In the genomic region with DNA sequence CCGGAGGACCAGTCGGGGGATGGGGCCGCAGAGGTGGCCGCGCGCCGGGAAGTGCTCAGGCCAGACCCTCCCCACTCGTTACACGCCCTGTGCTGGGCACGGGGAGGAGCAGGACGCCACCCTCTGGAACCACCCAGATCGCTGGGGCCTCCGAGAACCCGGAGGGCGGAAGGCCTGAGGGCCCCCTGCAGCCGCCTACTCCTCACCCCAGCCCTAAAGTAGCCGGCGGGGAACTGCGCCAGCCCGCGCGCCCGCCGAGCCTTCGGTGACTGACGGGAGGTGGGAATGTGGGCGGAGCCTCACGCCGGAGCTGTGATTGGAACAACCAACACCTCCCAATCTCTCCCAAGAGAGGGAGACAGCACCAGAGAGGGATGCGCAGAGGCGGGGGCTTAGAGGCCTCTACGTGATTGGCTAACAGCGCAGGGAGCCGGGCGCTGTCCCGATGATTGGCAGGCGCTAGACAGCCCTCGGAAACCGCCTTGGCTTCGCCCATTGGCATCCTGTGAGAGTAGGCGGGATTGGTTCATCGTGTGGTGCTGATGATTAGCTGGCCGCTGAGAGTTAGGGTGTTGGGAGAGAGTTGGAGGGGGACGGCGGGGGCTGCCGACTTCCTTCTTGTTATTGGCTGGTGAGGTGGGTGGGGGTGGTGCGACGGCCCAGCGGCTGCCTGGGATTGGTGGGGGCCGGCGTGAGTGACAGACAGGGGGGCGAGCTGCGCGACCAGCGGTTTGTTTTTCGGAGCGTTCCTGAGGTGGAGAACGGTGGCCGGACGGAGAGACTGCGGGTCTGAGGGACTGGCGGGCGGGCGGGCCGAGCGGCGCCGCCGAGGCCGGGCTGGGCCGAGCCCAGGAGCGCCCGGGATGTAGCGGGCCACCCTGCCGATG, we compare ENCODE assay signal across 8 cellular contexts. TPM values are rescaled to one million over a fixed set of nuclear protein-coding genes. Genes with fewer than 3 reads are reported as not detected.
DNase-seq lines count a peak whose midpoint lies in the region; ATAC-seq and TF ChIP-seq lines count a peak whose summit lies in the region.

TSS of gene MAP3K3 (plus strand) at position 734 of the 887 bp plus-strand sequence. CDS start 343 bp downstream, outside the sequence.

- H3K9ac ChIP-seq in SU-DHL-6 (ENCODE audit: low read length): peak within 1 kb of the TSS; percentile 77

- H3K27me3 ChIP-seq in SU-DHL-6 (ENCODE audit: low read length) (no peaks in the 10 kb centered on the region), osteoblast (ENCODE audit: insufficient read depth, low read length) (no peaks in the 10 kb centered on the region), thoracic aorta (replicated peaks; ENCODE audit: insufficient read depth) (no peaks in the 10 kb centered on the region)

- peak within 1 kb of the TSS; percentile 85 for H3K4me3 ChIP-seq in GM12865 (ENCODE audit: low read depth, low read length)
- peak within 1 kb of the TSS; percentile 76 for H3K4me3 ChIP-seq in SU-DHL-6 (ENCODE audit: insufficient read depth, low read length, poor library complexity, severe bottlenecking)
- peak within 1 kb of the TSS; percentile 84 for H3K4me3 ChIP-seq in osteoblast (ENCODE audit: insufficient read depth, low read length)
- peak within 1 kb of the TSS; percentile 89 for H3K4me3 ChIP-seq in thoracic aorta

- POLR2A ChIA-PET in activated naive CD8-positive, alpha-beta T cell treated with anti-CD3 and anti-CD28 coated beads, Interleukin-2, amount 10 ng/mL, durations not matched to agents 7 days and 5 days (lab: Charles Lee): interaction anchor here (0.6 to 2.6 kb wide), 19 partner anchors 10 to 1566 kb away, joined by 3 to 20 read pairs (median 5); partner anchors contain the start of genes CCDC47, CYB561, DCAF7 and DDX42

- H3K9me3 Mint-ChIP-seq in activated naive CD8-positive, alpha-beta T cell treated with anti-CD3 and anti-CD28 coated beads, Interleukin-2, amount 10 ng/mL, durations not matched to agents 7 days and 5 days: no peaks in the 10 kb centered on the region
- peaks cover 10% of the 10 kb centered on the region for H3K9me3 Mint-ChIP-seq in glutamatergic neuron (ENCODE audit: unreplicated experiment)

- H3K79me2 ChIP-seq in SU-DHL-6 (ENCODE audit: insufficient read depth, low read length): peaks cover 22% of the 10 kb centered on the region
- H3K79me2 ChIP-seq in osteoblast (ENCODE audit: insufficient read depth, low read length): peaks cover 36% of the 10 kb centered on the region

- H4K20me1 ChIP-seq in SU-DHL-6 (ENCODE audit: low read depth, low read length): peaks cover 17% of the 10 kb centered on the region
- peaks cover 21% of the 10 kb centered on the region for H4K20me1 ChIP-seq in osteoblast (ENCODE audit: insufficient read depth, low read length)

- H3K4me1 ChIP-seq in osteoblast (ENCODE audit: insufficient read depth, low read length) (peaks cover 23% of the 10 kb centered on the region), thoracic aorta (ENCODE audit: control insufficient read depth in 1 of 2, low read depth in 2 of 2) (peaks cover 30 to 41% of the 10 kb centered on the region in 2 donors)

- H3K9me3 ChIP-seq in SU-DHL-6 (ENCODE audit: insufficient read depth, low read length) (no peaks in the 10 kb centered on the region), osteoblast (ENCODE audit: low read depth, low read length) (no peaks in the 10 kb centered on the region), thoracic aorta (no peaks in the 10 kb centered on the region)

- peak within 1 kb of the TSS; percentile 99 for H3K4me3 Mint-ChIP-seq in activated naive CD8-positive, alpha-beta T cell treated with anti-CD3 and anti-CD28 coated beads, Interleukin-2, amount 10 ng/mL, durations not matched to agents 7 days and 5 days
- peak within 1 kb of the TSS; percentile 94 for H3K4me3 Mint-ChIP-seq in glutamatergic neuron (ENCODE audit: unreplicated experiment)

- no peaks in the 10 kb centered on the region for H3K36me3 Mint-ChIP-seq in activated naive CD8-positive, alpha-beta T cell treated with anti-CD3 and anti-CD28 coated beads, Interleukin-2, amount 10 ng/mL, durations not matched to agents 7 days and 5 days
- no peaks in the 10 kb centered on the region for H3K36me3 Mint-ChIP-seq in glutamatergic neuron (ENCODE audit: unreplicated experiment)

- ATAC-seq in HG02678 (IDR thresholded peaks at IDR 0.05; ENCODE audit: unreplicated experiment): peak; percentile 90
- ATAC-seq in activated naive CD8-positive, alpha-beta T cell treated with anti-CD3 and anti-CD28 coated beads, Interleukin-2, amount 10 ng/mL, durations not matched to agents 7 days and 5 days (ENCODE audit: low read depth): peak; percentile 93
- peak; percentile 98 for ATAC-seq in thoracic aorta (ENCODE audit: insufficient number of reproducible peaks, low FRiP score, low read depth)

- H3K27ac Mint-ChIP-seq in activated naive CD8-positive, alpha-beta T cell treated with anti-CD3 and anti-CD28 coated beads, Interleukin-2, amount 10 ng/mL, durations not matched to agents 7 days and 5 days: peak within 1 kb of the TSS; percentile 97
- peak within 1 kb of the TSS; percentile 81 for H3K27ac Mint-ChIP-seq in glutamatergic neuron (ENCODE audit: unreplicated experiment)

- H3K4me2 ChIP-seq in SU-DHL-6 (ENCODE audit: low read depth, low read length, poor library complexity, severe bottlenecking): peak within 1 kb of the TSS; percentile 91
- H3K4me2 ChIP-seq in osteoblast (ENCODE audit: insufficient read depth, low read length): peak within 1 kb of the TSS; percentile 93

- no peaks in the 10 kb centered on the region for H3K9me2 ChIP-seq in SU-DHL-6 (replicated peaks; ENCODE audit: insufficient read depth, low read length)

- no peaks in the 10 kb centered on the region for H3K36me3 ChIP-seq in SU-DHL-6 (ENCODE audit: low read length)
- H3K36me3 ChIP-seq in osteoblast (ENCODE audit: insufficient read depth, low read length): no peaks in the 10 kb centered on the region
- no peaks in the 10 kb centered on the region for H3K36me3 ChIP-seq in thoracic aorta

- H3F3A ChIP-seq in SU-DHL-6 (ENCODE audit: insufficient read depth): peaks cover 18% of the 10 kb centered on the region; the same call in 1 of the 2 replicates

- peaks cover 8% of the 10 kb centered on the region for H3K27me3 Mint-ChIP-seq in activated naive CD8-positive, alpha-beta T cell treated with anti-CD3 and anti-CD28 coated beads, Interleukin-2, amount 10 ng/mL, durations not matched to agents 7 days and 5 days
- peaks cover 10% of the 10 kb centered on the region for H3K27me3 Mint-ChIP-seq in glutamatergic neuron (ENCODE audit: unreplicated experiment)

- H2AFZ ChIP-seq in SU-DHL-6 (ENCODE audit: low read depth, low read length, severe bottlenecking) (peak within 1 kb of the TSS; percentile 86), osteoblast (ENCODE audit: low read length) (peak within 1 kb of the TSS; percentile 90)

- no peak for TF ChIP-seq CTCF in GM12865 (IDR thresholded peaks at IDR 0.05; ENCODE audit: insufficient read depth, low read depth, low read length, missing control alignments)
- no peak for TF ChIP-seq CTCF in SU-DHL-6 (IDR thresholded peaks at IDR 0.05; ENCODE audit: insufficient read depth, low read length, poor library complexity, severe bottlenecking)
- TF ChIP-seq CTCF in glutamatergic neuron (IDR thresholded peaks at IDR 0.05; ENCODE audit: partially characterized antibody, unreplicated experiment): no peak
- TF ChIP-seq CTCF in osteoblast (IDR thresholded peaks at IDR 0.05; ENCODE audit: extremely low read depth, low read depth, low read length): no peak
- TF ChIP-seq CTCF in thoracic aorta (IDR thresholded peaks at IDR 0.05): no peak

- H3K27ac ChIP-seq in SU-DHL-6 (ENCODE audit: low read depth, low read length): peak within 1 kb of the TSS; percentile 48
- H3K27ac ChIP-seq in osteoblast (ENCODE audit: low read depth, low read length): peak within 1 kb of the TSS; percentile 66
- H3K27ac ChIP-seq in thoracic aorta: peak within 1 kb of the TSS; percentile 77 to 88

- peaks cover 28% of the 10 kb centered on the region for H3K4me1 Mint-ChIP-seq in activated naive CD8-positive, alpha-beta T cell treated with anti-CD3 and anti-CD28 coated beads, Interleukin-2, amount 10 ng/mL, durations not matched to agents 7 days and 5 days
- H3K4me1 Mint-ChIP-seq in glutamatergic neuron (ENCODE audit: low read depth, unreplicated experiment): peaks cover 14% of the 10 kb centered on the region

- DNase-seq in GM12865 (ENCODE audit: low read depth) (peak; percentile 100), NCI-H128 (lab: John Stamatoyannopoulos, UW; ENCODE audit: unreplicated experiment) (peak; percentile 97), glutamatergic neuron (peak; percentile 98), osteoblast (ENCODE audit: insufficient read length, low spot score, missing footprints) (peak; percentile 100), thoracic aorta (ENCODE audit: low spot score) (peak; percentile 98)
- peak; percentile 90 for DNase-seq in activated naive CD8-positive, alpha-beta T cell treated with anti-CD3 and anti-CD28 coated beads, Interleukin-2, amount 10 ng/mL, durations not matched to agents 7 days and 5 days

RNA-seq across cellular contexts. Expression of gene MAP3K3, which starts in this region (rescaled TPM):
- total RNA-seq in activated naive CD8-positive, alpha-beta T cell treated with anti-CD3 and anti-CD28 coated beads, Interleukin-2, amount 10 ng/mL, durations not matched to agents 7 days and 5 days: 10 to 100 TPM; 49.0 to 51.2 TPM
- 54.6 TPM for total RNA-seq in glutamatergic neuron (ENCODE audit: unreplicated experiment)
- total RNA-seq in osteoblast: 51.0 and 53.0 TPM in 2 replicates
- total RNA-seq in thoracic aorta: 100 to 1,000 TPM in 1 of 2 donors, 10 to 100 TPM in 1; 85.3 to 102 TPM

Comparison
In these comparisons a context has a peak if more than half of its experiments do, and no peak if none do; other contexts are left out.
1. Peak in every context shown above with its lines: DNase-seq, ATAC-seq, H3K4me3 ChIP-seq and H3K27ac ChIP-seq.